8 cellular contexts compared by ENCODE assay signal in the genomic region with DNA sequence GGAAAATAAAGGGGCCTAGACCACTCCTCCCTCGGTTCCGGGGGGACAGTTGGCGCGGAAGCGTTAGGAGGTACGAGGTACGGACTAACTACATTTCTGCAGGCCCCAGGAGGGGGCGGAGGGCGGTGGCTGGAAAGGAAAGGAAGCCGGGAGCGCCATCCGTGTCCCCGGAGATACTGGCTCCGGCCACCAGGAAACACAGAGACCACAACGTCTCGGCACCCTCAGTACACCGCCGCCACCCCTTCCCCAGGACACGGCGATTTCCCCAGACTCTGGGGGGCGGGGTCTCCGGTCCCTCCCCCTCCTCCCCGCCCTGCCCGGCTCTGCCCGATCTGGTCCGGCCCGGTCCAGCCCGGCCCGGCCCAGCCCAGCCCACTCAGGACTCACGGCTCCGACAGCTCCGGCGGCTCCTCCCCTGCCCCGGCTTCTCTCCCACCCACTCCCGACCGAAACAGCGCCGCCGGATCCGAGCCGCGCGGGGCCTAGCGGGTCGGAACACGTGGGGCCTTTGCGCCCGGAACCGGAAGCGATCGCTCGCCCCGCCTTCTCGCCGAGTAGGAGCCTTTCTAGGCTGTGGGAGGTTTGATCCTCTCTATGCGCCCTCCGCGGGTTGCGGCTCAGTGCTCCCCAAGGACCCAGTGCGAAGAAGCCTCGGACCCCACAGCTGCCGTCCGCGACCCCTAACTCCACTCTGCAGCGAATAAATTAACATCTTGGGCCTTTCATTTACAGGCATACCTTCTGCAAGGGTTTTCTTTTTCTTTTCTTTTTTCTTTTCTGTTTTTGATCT. TPM values are rescaled to one million over a fixed set of nuclear protein-coding genes. Genes with fewer than 3 reads are reported as not detected.
A peak's percentile ranks its signal among the peaks of the same experiment; 100 is the strongest.
DNase-seq lines count a peak whose midpoint lies in the region; ATAC-seq, FAIRE-seq and TF ChIP-seq lines count a peak whose summit lies in the region.

A gene (minus strand): TSS at position 502 of the 793 bp plus-strand sequence. CDS start 10,772 bp downstream, outside the sequence.

- H3K27ac Mint-ChIP-seq in T-helper 17 cell: peak within 1 kb of the TSS; percentile 94

- TF ChIP-seq CTCF in psoas muscle (IDR thresholded peaks at IDR 0.05): peak; percentile 11

- peaks cover 0 to 35% of the 10 kb centered on the region in 2 donors for H3K36me3 ChIP-seq in psoas muscle (ENCODE audit: insufficient read depth in 1 of 2, low read depth in 1 of 2)

- peak within 1 kb of the TSS; percentile 98 for H3K4me3 Mint-ChIP-seq in T-helper 17 cell

- no peaks in the 10 kb centered on the region for H3K9me3 ChIP-seq in T-helper 17 cell (ENCODE audit: control insufficient read depth, low read length, poor library complexity, severe bottlenecking)
- no peaks in the 10 kb centered on the region for H3K9me3 ChIP-seq in psoas muscle

- peak; percentile 99 for ATAC-seq in GM18502 (IDR thresholded peaks at IDR 0.05; ENCODE audit: poor library complexity, unreplicated experiment)
- ATAC-seq in HG02943 (IDR thresholded peaks at IDR 0.05; ENCODE audit: low read depth, unreplicated experiment): peak; percentile 99
- peak; percentile 98 for ATAC-seq in T-helper 17 cell
- ATAC-seq in left ventricle myocardium superior: peak; percentile 99
- peak; percentile 98 to 99 (median 99) for ATAC-seq in psoas muscle

- peaks cover 12% of the 10 kb centered on the region for H3K27me3 Mint-ChIP-seq in T-helper 17 cell

- no peaks in the 10 kb centered on the region for H3K27me3 ChIP-seq in psoas muscle (ENCODE audit: insufficient read depth in 3 of 3, low read length in 2 of 3)

- DNase-seq in NCI-H187 (lab: John Stamatoyannopoulos, UW): peak; percentile 28 to 90
- peak; percentile 83 to 86 (median 84) for DNase-seq in T-helper 17 cell
- DNase-seq in amygdala (lab: John Stamatoyannopoulos, UW): peak; percentile 40 to 95 (median 85)
- DNase-seq in left ventricle myocardium superior: peak; percentile 95
- peak; percentile 92 to 96 for DNase-seq in psoas muscle
- DNase-seq in urothelium cell line (ENCODE audit: low spot score): peak; percentile 85

- WGBS in psoas muscle, 3 donors: 0% methylated on average over 42 to 65 of the region's 65 CpGs

- peak within 1 kb of the TSS; percentile 98 for H3K4me3 ChIP-seq in psoas muscle

- no peak for FAIRE-seq in urothelium cell line (lab: Jason Lieb, UNC)

- H3K4me1 ChIP-seq in psoas muscle: peaks cover 22% of the 10 kb centered on the region

- intact Hi-C loops in left ventricle myocardium superior (cut with micrococcal nuclease): no loop called here
- intact Hi-C loops in psoas muscle (cut with DNase I): no loop called here

- H3K27ac ChIP-seq in psoas muscle: peak within 1 kb of the TSS; percentile 89

- H3K4me1 Mint-ChIP-seq in T-helper 17 cell: peaks cover 36% of the 10 kb centered on the region

- peaks cover 6% of the 10 kb centered on the region for H3K36me3 Mint-ChIP-seq in T-helper 17 cell (ENCODE audit: low read depth)

RNA-seq across cellular contexts. Expression of the gene that starts here (rescaled TPM):
- total RNA-seq in T-helper 17 cell (10 to 100 TPM; 11.4 to 11.5 TPM), left ventricle myocardium superior (4.1 TPM), psoas muscle (10 to 100 TPM in 1 of 4 donors, 1 to 10 TPM in 3; 5.5 to 13.8 (median 7.7) TPM)
- polyA plus RNA-seq in psoas muscle: 10 to 100 TPM in 2 of 3 donors, 1 to 10 TPM in 1; 5.9 to 11.9 (median 10.7) TPM

Comparison
In these comparisons a context has a peak if more than half of its experiments do, and no peak if none do; other contexts are left out.
1. Peak in every context shown above with its lines: DNase-seq, ATAC-seq, H3K4me3 ChIP-seq and H3K27ac ChIP-seq.